8 cellular contexts compared by ENCODE assay signal in the genomic region with DNA sequence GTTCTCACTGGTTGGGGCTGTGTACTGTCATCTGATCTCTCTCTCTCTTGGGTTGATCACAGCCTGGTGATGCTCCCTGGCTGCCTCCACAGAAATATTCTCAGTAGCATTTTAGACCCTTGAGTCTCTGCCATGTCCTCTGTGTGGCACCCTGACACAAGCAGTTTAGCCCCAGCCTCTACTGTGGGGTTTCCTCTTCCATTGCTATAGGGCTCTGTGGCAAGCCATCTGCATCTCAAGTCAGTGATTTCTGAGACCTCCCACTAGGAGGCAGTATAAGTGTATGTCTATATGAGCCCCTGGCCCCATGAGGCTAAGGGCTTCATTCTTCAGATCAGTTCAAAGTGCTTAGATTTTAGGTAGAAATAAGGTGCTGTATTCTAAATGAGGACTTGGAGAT. TPM values are rescaled to one million over a fixed set of nuclear protein-coding genes. Genes with fewer than 3 reads are reported as not detected.
A peak's percentile ranks its signal among the peaks of the same experiment; 100 is the strongest.
DNase-seq lines count a peak whose midpoint lies in the region; ATAC-seq lines count a peak whose summit lies in the region.

No MANE protein-coding gene starts in this region.

- intact Hi-C loops in activated CD4-positive, alpha-beta T cell treated with anti-CD3 and anti-CD28 coated beads for 36 hours (cut with DNase I, micrococcal nuclease): loop anchor here in 1 of 2 experiments (1.0 kb wide), 1 partner anchor 382 kb away; no protein-coding TSS in a partner anchor

- H3K27ac ChIP-seq in trophoblast cell (ENCODE audit: low read depth, low read length): no peak overlapping the region

- H3K36me3 Mint-ChIP-seq in activated CD4-positive, alpha-beta T cell treated with anti-CD3 and anti-CD28 coated beads for 36 hours (ENCODE audit: low read depth): no peaks in the 10 kb centered on the region
- H3K36me3 Mint-ChIP-seq in activated T-cell treated with anti-CD3 and anti-CD28 coated beads, Interleukin-2, amount 50 U/mL, for 4 hours (ENCODE audit: insufficient read depth): no peaks in the 10 kb centered on the region

- no peak overlapping the region for H2BK120ac ChIP-seq in trophoblast cell (ENCODE audit: insufficient read depth, low read length, poor library complexity)

- H2BK5ac ChIP-seq in trophoblast cell (ENCODE audit: low read depth, low read length, poor library complexity): no peak overlapping the region

- CTCF ChIA-PET in activated CD4-positive, alpha-beta T cell treated with anti-CD3 and anti-CD28 coated beads for 36 hours (lab: Charles Lee): no interaction called here

- H3K18ac ChIP-seq in trophoblast cell (ENCODE audit: low read length): no peak overlapping the region

- no peaks in the 10 kb centered on the region for H3K4me1 ChIP-seq in trophoblast cell (ENCODE audit: control insufficient read depth in 1 of 2, insufficient read depth in 2 of 2, low read length in 2 of 2)

- H3K14ac ChIP-seq in trophoblast cell (ENCODE audit: low read length): no peak overlapping the region

- H3K4me1 Mint-ChIP-seq in activated CD4-positive, alpha-beta T cell treated with anti-CD3 and anti-CD28 coated beads for 36 hours: no peaks in the 10 kb centered on the region
- no peaks in the 10 kb centered on the region for H3K4me1 Mint-ChIP-seq in activated T-cell treated with anti-CD3 and anti-CD28 coated beads, Interleukin-2, amount 50 U/mL, for 4 hours (ENCODE audit: low read depth)

- no peak overlapping the region for H2AK5ac ChIP-seq in trophoblast cell (ENCODE audit: low read length)

- H3K27me3 ChIP-seq in trophoblast cell (ENCODE audit: insufficient read depth, low read length): no peaks in the 10 kb centered on the region

- peaks cover 10% of the 10 kb centered on the region for H3K27me3 Mint-ChIP-seq in activated CD4-positive, alpha-beta T cell treated with anti-CD3 and anti-CD28 coated beads for 36 hours
- H3K27me3 Mint-ChIP-seq in activated T-cell treated with anti-CD3 and anti-CD28 coated beads, Interleukin-2, amount 50 U/mL, for 4 hours (ENCODE audit: low read depth): peaks cover 2% of the 10 kb centered on the region

- H3K4me2 ChIP-seq in trophoblast cell (ENCODE audit: low read length): no peak overlapping the region

- no peak overlapping the region for H3K9ac ChIP-seq in trophoblast cell (ENCODE audit: low read length)

- ATAC-seq in activated CD4-positive, alpha-beta T cell treated with anti-CD3 and anti-CD28 coated beads for 36 hours: peak; percentile 30
- ATAC-seq in HG02981 (IDR thresholded peaks at IDR 0.05; ENCODE audit: unreplicated experiment) (peak; percentile 76), GM19328 (IDR thresholded peaks at IDR 0.05; ENCODE audit: unreplicated experiment) (no peak)
- no peak for ATAC-seq in activated T-cell treated with anti-CD3 and anti-CD28 coated beads, Interleukin-2, amount 50 U/mL, for 4 hours

- no peak overlapping the region for H2BK12ac ChIP-seq in trophoblast cell (ENCODE audit: low read length)

- H3K23ac ChIP-seq in trophoblast cell (ENCODE audit: low read length): no peak overlapping the region

- no peaks in the 10 kb centered on the region for H3K79me2 ChIP-seq in trophoblast cell (ENCODE audit: control insufficient read depth, insufficient read depth, low read length, poor library complexity)

- H3K27ac Mint-ChIP-seq in activated CD4-positive, alpha-beta T cell treated with anti-CD3 and anti-CD28 coated beads for 36 hours: no peak overlapping the region

- peak; percentile 19 for DNase-seq in activated CD4-positive, alpha-beta T cell treated with anti-CD3 and anti-CD28 coated beads for 36 hours
- no peak for DNase-seq in activated CD4-positive, alpha-beta T cell treated with anti-CD3 and anti-CD28 coated beads, Interleukin-2, amount 50 U/mL, for 4 hours
- DNase-seq in NCI-H510A treated with DMSO at 0.1 percent for 48 hours (lab: John Stamatoyannopoulos, UW) (peak; percentile 38), ecto neural progenitor cell (ENCODE audit: low spot score) (peak; percentile 59), trophoblast cell (peak; percentile 38 to 76)
- DNase-seq in activated T-cell treated with anti-CD3 and anti-CD28 coated beads, Interleukin-2, amount 50 U/mL, for 4 hours: no peak

- peaks cover 3% of the 10 kb centered on the region for H3K9me3 ChIP-seq in trophoblast cell (ENCODE audit: insufficient read depth, low read depth, low read length)

- no peak overlapping the region for H3K4me3 Mint-ChIP-seq in activated CD4-positive, alpha-beta T cell treated with anti-CD3 and anti-CD28 coated beads for 36 hours
- H3K4me3 Mint-ChIP-seq in activated T-cell treated with anti-CD3 and anti-CD28 coated beads, Interleukin-2, amount 50 U/mL, for 4 hours: no peak overlapping the region

- H3K4ac ChIP-seq in trophoblast cell (ENCODE audit: low read depth, low read length): no peak overlapping the region

- H3K4me3 ChIP-seq in trophoblast cell (ENCODE audit: low read depth, low read length): no peak overlapping the region

- no peak overlapping the region for H4K91ac ChIP-seq in trophoblast cell (ENCODE audit: low read depth, low read length)

- no peaks in the 10 kb centered on the region for H3K9me3 Mint-ChIP-seq in activated CD4-positive, alpha-beta T cell treated with anti-CD3 and anti-CD28 coated beads for 36 hours (ENCODE audit: low read depth)
- H3K9me3 Mint-ChIP-seq in activated T-cell treated with anti-CD3 and anti-CD28 coated beads, Interleukin-2, amount 50 U/mL, for 4 hours: no peaks in the 10 kb centered on the region

- H4K12ac ChIP-seq in trophoblast cell (ENCODE audit: low read depth, low read length): no peak overlapping the region

- H3K36me3 ChIP-seq in trophoblast cell (ENCODE audit: control insufficient read depth in 1 of 2, insufficient read depth in 2 of 2, low read length in 2 of 2): no peaks in the 10 kb centered on the region

- no peaks in the 10 kb centered on the region for H3K79me1 ChIP-seq in trophoblast cell (ENCODE audit: low read length)

- no peak overlapping the region for H4K8ac ChIP-seq in trophoblast cell (ENCODE audit: low read depth, low read length)

- POLR2A ChIA-PET in activated CD4-positive, alpha-beta T cell treated with anti-CD3 and anti-CD28 coated beads for 36 hours (lab: Charles Lee): no interaction called here

- no peak overlapping the region for H2AFZ ChIP-seq in trophoblast cell (ENCODE audit: insufficient read depth, low read length, poor library complexity)

RNA-seq across cellular contexts. Expression of gene PLAAT1, which starts 50.6 kb away (rescaled TPM):
- total RNA-seq in activated CD4-positive, alpha-beta T cell treated with anti-CD3 and anti-CD28 coated beads for 36 hours: under 1 TPM in 1 of 2 experiments, not detected in 1; 0.30 TPM
- 2.1 and 2.2 TPM in 2 replicates for polyA plus RNA-seq in trophoblast cell (2013)
- under 1 TPM in 1 of 3 donors, not detected in 2; 0.55 TPM for total RNA-seq in activated T-cell treated with anti-CD3 and anti-CD28 coated beads, Interleukin-2, amount 50 U/mL, for 4 hours

Comparison
In these comparisons a context has a peak if more than half of its experiments do, and no peak if none do; other contexts are left out.
1. DNase-seq: peak in activated CD4-positive, alpha-beta T cell treated with anti-CD3 and anti-CD28 coated beads for 36 hours (single experiment), NCI-H510A treated with DMSO at 0.1 percent for 48 hours (single experiment), ecto neural progenitor cell (single experiment) and trophoblast cell (2 of 2); none in activated CD4-positive, alpha-beta T cell treated with anti-CD3 and anti-CD28 coated beads, Interleukin-2, amount 50 U/mL, for 4 hours (0 of 2) and activated T-cell treated with anti-CD3 and anti-CD28 coated beads, Interleukin-2, amount 50 U/mL, for 4 hours (single experiment).
2. ATAC-seq: peak in activated CD4-positive, alpha-beta T cell treated with anti-CD3 and anti-CD28 coated beads for 36 hours (single experiment) and HG02981 (single experiment); none in GM19328 (single experiment) and activated T-cell treated with anti-CD3 and anti-CD28 coated beads, Interleukin-2, amount 50 U/mL, for 4 hours (0 of 2).